ENCODE assay signal across 27 cellular contexts in the genomic region with DNA sequence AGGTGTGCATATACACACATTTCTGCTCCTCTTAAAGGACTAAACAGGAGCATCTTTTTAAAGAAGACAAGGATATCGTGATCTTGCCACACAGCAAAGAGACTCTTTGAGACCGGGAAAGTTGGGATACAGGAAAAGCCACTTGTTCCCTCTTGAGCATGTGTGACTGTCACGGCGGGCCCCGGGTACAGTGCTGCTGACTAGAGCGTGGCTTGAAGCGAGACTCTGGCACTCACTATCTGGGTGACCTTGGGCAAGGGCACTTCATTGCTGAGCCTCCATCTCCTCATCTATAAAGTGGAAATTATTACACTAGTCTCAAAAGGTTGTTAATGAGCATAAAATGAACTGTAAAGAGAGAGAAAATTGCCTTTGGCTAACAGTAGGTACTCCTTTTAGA.
"Had no signal": no experiment of that assay in that cellular context is flagged by ENCODE, and none has a peak within 500 bp of the region (broad histone marks: within the 10 kb centered on the region; RNA-seq: fewer than 3 reads in every experiment).

No MANE protein-coding gene starts in this region.

- H3K9me3 ChIP-seq: colonic mucosa, esophagus muscularis mucosa, esophagus squamous epithelium, gastrocnemius medialis, gastroesophageal sphincter, heart left ventricle, heart right ventricle had no signal

- H3K27ac ChIP-seq: colonic mucosa, coronary artery, dorsolateral prefrontal cortex, epithelial cell of prostate, esophagus muscularis mucosa, esophagus squamous epithelium, foreskin keratinocyte, gastrocnemius medialis, gastroesophageal sphincter, heart left ventricle, heart right ventricle had no signal

- H3K4me3 ChIP-seq: colonic mucosa, coronary artery, dorsolateral prefrontal cortex, esophagus muscularis mucosa, esophagus squamous epithelium, gastrocnemius medialis, gastroesophageal sphincter, heart left ventricle, heart right ventricle had no signal

- DNase-seq: colonic mucosa; cortex of kidney; dermis blood vessel endothelial cell; dorsolateral prefrontal cortex; effector CD4-positive, alpha-beta T cell; effector CD8-positive, alpha-beta T cell; effector memory CD4-positive, alpha-beta T cell; effector memory CD8-positive, alpha-beta T cell; endodermal cell; erythroblast; esophagus squamous epithelium; foreskin fibroblast; foreskin keratinocyte; foreskin melanocyte; gastrocnemius medialis; glutamatergic neuron; head of caudate nucleus; heart left ventricle; heart right ventricle had no signal

- FAIRE-seq: colon, endometrium, endothelial cell of umbilical vein, frontal cortex had no signal

- H3K4me1 ChIP-seq: colonic mucosa, esophagus muscularis mucosa, esophagus squamous epithelium, foreskin keratinocyte, gastrocnemius medialis, gastroesophageal sphincter, heart left ventricle, heart right ventricle had no signal

- H3K36me3 ChIP-seq: colonic mucosa, esophagus muscularis mucosa, esophagus squamous epithelium, gastrocnemius medialis, gastroesophageal sphincter, heart left ventricle, heart right ventricle had no signal
